ENCODE assay signal across 20 cellular contexts in genomic region chr11:130531061-130531460, GRCh38.
A peak's percentile ranks its signal among the peaks of the same experiment; 100 is the strongest.
DNase-seq lines count a peak whose midpoint lies in the region; ATAC-seq and TF ChIP-seq lines count a peak whose summit lies in the region.
"Had no signal": no experiment of that assay in that cellular context is flagged by ENCODE, and none has a peak within 500 bp of the region (broad histone marks: within the 10 kb centered on the region; RNA-seq: fewer than 3 reads in every experiment).

No MANE protein-coding gene starts in this region.

- ATAC-seq in WTC11 (peak; percentile 65), GM21526 (IDR thresholded peaks at IDR 0.05; ENCODE audit: low FRiP score, unreplicated experiment) (no peak)
- ATAC-seq: natural killer cell had no signal

- no peaks in the 10 kb centered on the region for H3K4me1 Mint-ChIP-seq in WTC11
- H3K4me1 Mint-ChIP-seq: natural killer cell had no signal

- TF ChIP-seq CTCF in HEK293 (tag by site-specific recombination; IDR thresholded peaks at IDR 0.05) (no peak), WTC11 (IDR thresholded peaks at IDR 0.05) (no peak), fibroblast of mammary gland (conservative IDR thresholded peaks at IDR 0.05; ENCODE audit: control insufficient read depth, insufficient read depth, low read depth, low read length) (no peak), retinal pigment epithelial cell (conservative IDR thresholded peaks at IDR 0.05; ENCODE audit: low read depth, low read length) (peak; percentile 27)

- H3K36me3 ChIP-seq in HEK293 (ENCODE audit: control insufficient read depth in 2 of 2, insufficient read depth in 1 of 2, low read length in 2 of 2), result no peaks in the 10 kb centered on the region
- H3K36me3 ChIP-seq: transverse colon had no signal

- H3K9me3 Mint-ChIP-seq in WTC11, result no peaks in the 10 kb centered on the region
- H3K9me3 Mint-ChIP-seq: activated T-helper 1 cell treated with anti-CD3 and anti-CD28 coated beads, Interleukin-12 subunit alpha, Interleukin-12 subunit beta, Interleukin-2, Interleukin-4 antibody, amounts not matched to agents 30 ng/mL and 10 ng/mL and 1 ng/mL, durations not matched to agents 14 hours and 24 hours and 36 hours; natural killer cell had no signal

- no peaks in the 10 kb centered on the region for H3K36me3 Mint-ChIP-seq in WTC11
- H3K36me3 Mint-ChIP-seq: natural killer cell had no signal

- no peaks in the 10 kb centered on the region; the same call in 1 of the 2 replicates for H3K27me3 Mint-ChIP-seq in WTC11 (ENCODE audit: low read depth)

- CTCF ChIA-PET in HEK293 (lab: Yijun Ruan, JAX), result no interaction called here
- CTCF ChIA-PET in WTC11 (lab: Charles Lee), result interaction anchor here (1.1 to 2.1 kb wide), 4 partner anchors 8 to 98 kb away, joined by 4 to 6 read pairs (median 4); no protein-coding TSS in a partner anchor

- DNase-seq in WTC11 (ENCODE audit: low spot score) (no peak), fibroblast of mammary gland (ENCODE audit: low read depth) (peak; percentile 12), retinal pigment epithelial cell (ENCODE audit: low read depth) (peak; percentile 85), GM19238 (ENCODE audit: insufficient read length, low spot score) (no peak), NCI-H2107 treated with DMSO at 0.1 percent for 48 hours (lab: John Stamatoyannopoulos, UW; ENCODE audit: unreplicated experiment) (no peak)
- DNase-seq in activated effector memory CD4-positive, alpha-beta T cell treated with anti-CD3 and anti-CD28 coated beads, Interleukin-2, amount 50 U/mL, for 16 hours, result no peak
- DNase-seq: activated CD4-positive, CD25-positive, alpha-beta regulatory T cell; DND-41; mammary epithelial cell; natural killer cell; NCI-H146; NCI-H446; posterior cingulate gyrus; Right ventricle myocardium superior; stimulated activated naive CD4-positive, alpha-beta T cell; transverse colon had no signal

- H3K9me3 ChIP-seq in HEK293 (ENCODE audit: control insufficient read depth, insufficient read depth, low read depth, low read length), result no peaks in the 10 kb centered on the region
- H3K9me3 ChIP-seq: transverse colon had no signal

- H3K4me3 Mint-ChIP-seq in WTC11, result no peak overlapping the region
- H3K4me3 Mint-ChIP-seq: activated T-helper 1 cell treated with anti-CD3 and anti-CD28 coated beads, Interleukin-12 subunit alpha, Interleukin-12 subunit beta, Interleukin-2, Interleukin-4 antibody, amounts not matched to agents 30 ng/mL and 10 ng/mL and 1 ng/mL, durations not matched to agents 14 hours and 24 hours and 36 hours; natural killer cell had no signal

- H3K27ac Mint-ChIP-seq in WTC11, result no peak overlapping the region
- H3K27ac Mint-ChIP-seq: activated T-helper 1 cell treated with anti-CD3 and anti-CD28 coated beads, Interleukin-12 subunit alpha, Interleukin-12 subunit beta, Interleukin-2, Interleukin-4 antibody, amounts not matched to agents 30 ng/mL and 10 ng/mL and 1 ng/mL, durations not matched to agents 14 hours and 24 hours and 36 hours; natural killer cell had no signal

- POLR2A ChIA-PET in HEK293 (lab: Yijun Ruan, JAX) (interaction anchor here (0.6 kb wide), 1 partner anchor 453 kb away, joined by 3 read pairs; no protein-coding TSS in a partner anchor), WTC11 (lab: Charles Lee) (no interaction called here)

- H3K4me3 ChIP-seq in HEK293 (ENCODE audit: low read depth, low read length) (no peak overlapping the region), fibroblast of mammary gland (ENCODE audit: control insufficient read depth, low read depth, low read length) (no peak overlapping the region), retinal pigment epithelial cell (ENCODE audit: low read length) (no peak overlapping the region)
- H3K4me3 ChIP-seq: transverse colon had no signal

- no peak overlapping the region for H3K27ac ChIP-seq in HEK293 (ENCODE audit: extremely low read depth, low read depth, low read length)
- H3K27ac ChIP-seq: C4-2B, transverse colon had no signal

- H3K4me1 ChIP-seq in HEK293 (ENCODE audit: control insufficient read depth, insufficient read depth, low read length), result no peaks in the 10 kb centered on the region; the same call in 1 of the 2 replicates
- H3K4me1 ChIP-seq: transverse colon had no signal

TF ChIP-seq in HEK293, 187 proteins besides CTCF, POLR2A, EP300 and RAD21:
- TF ChIP-seq SALL2 (tag by site-specific recombination; IDR thresholded peaks at IDR 0.05; ENCODE audit: borderline replicate concordance), result no peak
- TF ChIP-seq ZNF174 (tag by site-specific recombination; IDR thresholded peaks at IDR 0.05), result no peak
- peak; percentile 34; the same call in 1 of the 2 replicates for TF ChIP-seq KLF1 (tag by site-specific recombination; IDR thresholded peaks at IDR 0.05)
- TF ChIP-seq PATZ1 (tag by site-specific recombination; IDR thresholded peaks at IDR 0.05), result no peak

TF ChIP-seq in WTC11, 78 proteins besides CTCF, POLR2A, EP300 and RAD21 (continues in another document):
- TF ChIP-seq FOXP4 (CRISPR knock-in tag; IDR thresholded peaks at IDR 0.05), result no peak
- TF ChIP-seq E2F4 (CRISPR knock-in tag; IDR thresholded peaks at IDR 0.05; ENCODE audit: borderline replicate concordance, low read depth), result no peak
- no peak for TF ChIP-seq STAT6 (CRISPR knock-in tag; conservative IDR thresholded peaks at IDR 0.05; ENCODE audit: low read depth)
- no peak for TF ChIP-seq PRRX2 (CRISPR knock-in tag; IDR thresholded peaks at IDR 0.05)
- no peak for TF ChIP-seq ATF3 (CRISPR knock-in tag; conservative IDR thresholded peaks at IDR 0.05)
- no peak for TF ChIP-seq ERG (CRISPR knock-in tag; IDR thresholded peaks at IDR 0.05)
- TF ChIP-seq IRF2 (CRISPR knock-in tag; IDR thresholded peaks at IDR 0.05; ENCODE audit: borderline replicate concordance, low read depth), result no peak
- TF ChIP-seq ZNF416 (CRISPR knock-in tag; IDR thresholded peaks at IDR 0.05), result no peak
- TF ChIP-seq ZMAT4 (CRISPR knock-in tag; IDR thresholded peaks at IDR 0.05), result no peak
- TF ChIP-seq NR1H2 (CRISPR knock-in tag; IDR thresholded peaks at IDR 0.05), result no peak

Comparison
In these comparisons a context has a peak if more than half of its experiments do, and no peak if none do; other contexts are left out.
1. DNase-seq: peak in fibroblast of mammary gland (single experiment) and retinal pigment epithelial cell (single experiment); none in WTC11 (single experiment), activated effector memory CD4-positive, alpha-beta T cell treated with anti-CD3 and anti-CD28 coated beads, Interleukin-2, amount 50 U/mL, for 16 hours (single experiment), GM19238 (single experiment) and NCI-H2107 treated with DMSO at 0.1 percent for 48 hours (single experiment).